Comparison of ENCODE assay signal across 1 cellular context in genomic region chr4:48779998-48780866, GRCh38.
TF ChIP-seq lines count a peak whose summit lies in the region.

TSS of gene FRYL (minus strand) at chr4:48780279. CDS start at chr4:48634410, 145,869 bp downstream.

TF ChIP-seq in H1, 55 proteins besides CTCF, POLR2A, EP300 and RAD21 (continued from another document):
- TF ChIP-seq, protein P1, sequence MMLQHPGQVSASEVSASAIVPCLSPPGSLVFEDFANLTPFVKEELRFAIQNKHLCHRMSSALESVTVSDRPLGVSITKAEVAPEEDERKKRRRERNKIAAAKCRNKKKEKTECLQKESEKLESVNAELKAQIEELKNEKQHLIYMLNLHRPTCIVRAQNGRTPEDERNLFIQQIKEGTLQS (IDR thresholded peaks at IDR 0.05; ENCODE audit: insufficient read depth, low read depth, low read length): no peak
- TF ChIP-seq SP4 (IDR thresholded peaks at IDR 0.05; ENCODE audit: low read length) (peak; percentile 57), PHF8 (conservative IDR thresholded peaks at IDR 0.05; ENCODE audit: low read depth, low read length) (peak; percentile 27), TCF12 (IDR thresholded peaks at IDR 0.05; ENCODE audit: low read depth, low read length) (no peak), KDM5A (IDR thresholded peaks at IDR 0.05; ENCODE audit: low read length) (no peak), SP2 (IDR thresholded peaks at IDR 0.05; ENCODE audit: low read length) (peak; percentile 86), SIN3A (conservative IDR thresholded peaks at IDR 0.05 in 1 of 2, IDR thresholded peaks at IDR 0.05 in 1 of 2; ENCODE audit: low read depth in 1 of 2, low read length in 2 of 2) (0 out of 4 replicates have a peak, but pooled peaks have one; percentile 20 to 46), RBBP5 (IDR thresholded peaks at IDR 0.05; ENCODE audit: borderline replicate concordance, low read depth, low read length) (peak; percentile 14; the same call in 1 of the 2 replicates), YY1 (IDR thresholded peaks at IDR 0.05; ENCODE audit: low read depth, low read length) (0 out of 2 replicates have a peak, but pooled peaks have one; percentile 43), TAF7 (optimal IDR thresholded peaks at IDR 0.05; ENCODE audit: borderline replicate concordance, low read depth, low read length) (peak; percentile 51), TBP (IDR thresholded peaks at IDR 0.05; ENCODE audit: low read depth, low read length) (peak; percentile 43; the same call in 1 of the 2 replicates), ASH2L (IDR thresholded peaks at IDR 0.05; ENCODE audit: low read length) (peak; percentile 32), E2F6 (IDR thresholded peaks at IDR 0.05) (no peak), SP1 (IDR thresholded peaks at IDR 0.05; ENCODE audit: low read depth, low read length) (peak; percentile 98)
TF ChIP-seq in H1: peak in this region for 12.
